Comparison of ENCODE assay signal across 1 cellular context in the genomic region with DNA sequence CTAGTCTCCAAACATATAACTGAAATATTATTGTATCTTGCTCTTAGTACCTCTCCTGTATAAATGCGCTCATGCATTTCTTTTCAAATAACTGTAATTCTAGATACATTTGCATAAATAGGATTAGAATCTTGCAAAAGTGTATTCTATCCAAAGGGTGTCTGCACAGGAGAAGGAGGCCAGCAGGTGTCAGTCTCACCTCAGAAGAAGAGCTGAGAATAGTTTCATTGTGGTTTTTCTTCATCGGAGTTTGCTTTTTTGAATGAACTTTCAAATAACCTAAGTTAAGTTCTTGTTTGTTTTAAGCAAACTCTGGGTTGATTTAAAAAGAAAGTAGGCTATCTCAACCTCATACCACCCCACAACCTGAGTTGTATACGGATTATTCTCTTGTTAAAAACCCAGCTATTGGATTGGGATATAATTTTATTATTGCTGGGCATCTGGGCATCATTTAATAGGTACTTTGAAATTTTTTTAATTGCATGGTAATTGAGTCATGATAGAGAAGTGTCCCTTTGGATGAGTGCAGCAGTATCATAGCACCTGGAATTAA.
TF ChIP-seq lines count a peak whose summit lies in the region.

No MANE protein-coding gene starts in this region.

TF ChIP-seq in GM23338, 12 proteins besides CTCF, POLR2A, EP300 and RAD21 (continued from another document):
- TF ChIP-seq, protein P1, sequence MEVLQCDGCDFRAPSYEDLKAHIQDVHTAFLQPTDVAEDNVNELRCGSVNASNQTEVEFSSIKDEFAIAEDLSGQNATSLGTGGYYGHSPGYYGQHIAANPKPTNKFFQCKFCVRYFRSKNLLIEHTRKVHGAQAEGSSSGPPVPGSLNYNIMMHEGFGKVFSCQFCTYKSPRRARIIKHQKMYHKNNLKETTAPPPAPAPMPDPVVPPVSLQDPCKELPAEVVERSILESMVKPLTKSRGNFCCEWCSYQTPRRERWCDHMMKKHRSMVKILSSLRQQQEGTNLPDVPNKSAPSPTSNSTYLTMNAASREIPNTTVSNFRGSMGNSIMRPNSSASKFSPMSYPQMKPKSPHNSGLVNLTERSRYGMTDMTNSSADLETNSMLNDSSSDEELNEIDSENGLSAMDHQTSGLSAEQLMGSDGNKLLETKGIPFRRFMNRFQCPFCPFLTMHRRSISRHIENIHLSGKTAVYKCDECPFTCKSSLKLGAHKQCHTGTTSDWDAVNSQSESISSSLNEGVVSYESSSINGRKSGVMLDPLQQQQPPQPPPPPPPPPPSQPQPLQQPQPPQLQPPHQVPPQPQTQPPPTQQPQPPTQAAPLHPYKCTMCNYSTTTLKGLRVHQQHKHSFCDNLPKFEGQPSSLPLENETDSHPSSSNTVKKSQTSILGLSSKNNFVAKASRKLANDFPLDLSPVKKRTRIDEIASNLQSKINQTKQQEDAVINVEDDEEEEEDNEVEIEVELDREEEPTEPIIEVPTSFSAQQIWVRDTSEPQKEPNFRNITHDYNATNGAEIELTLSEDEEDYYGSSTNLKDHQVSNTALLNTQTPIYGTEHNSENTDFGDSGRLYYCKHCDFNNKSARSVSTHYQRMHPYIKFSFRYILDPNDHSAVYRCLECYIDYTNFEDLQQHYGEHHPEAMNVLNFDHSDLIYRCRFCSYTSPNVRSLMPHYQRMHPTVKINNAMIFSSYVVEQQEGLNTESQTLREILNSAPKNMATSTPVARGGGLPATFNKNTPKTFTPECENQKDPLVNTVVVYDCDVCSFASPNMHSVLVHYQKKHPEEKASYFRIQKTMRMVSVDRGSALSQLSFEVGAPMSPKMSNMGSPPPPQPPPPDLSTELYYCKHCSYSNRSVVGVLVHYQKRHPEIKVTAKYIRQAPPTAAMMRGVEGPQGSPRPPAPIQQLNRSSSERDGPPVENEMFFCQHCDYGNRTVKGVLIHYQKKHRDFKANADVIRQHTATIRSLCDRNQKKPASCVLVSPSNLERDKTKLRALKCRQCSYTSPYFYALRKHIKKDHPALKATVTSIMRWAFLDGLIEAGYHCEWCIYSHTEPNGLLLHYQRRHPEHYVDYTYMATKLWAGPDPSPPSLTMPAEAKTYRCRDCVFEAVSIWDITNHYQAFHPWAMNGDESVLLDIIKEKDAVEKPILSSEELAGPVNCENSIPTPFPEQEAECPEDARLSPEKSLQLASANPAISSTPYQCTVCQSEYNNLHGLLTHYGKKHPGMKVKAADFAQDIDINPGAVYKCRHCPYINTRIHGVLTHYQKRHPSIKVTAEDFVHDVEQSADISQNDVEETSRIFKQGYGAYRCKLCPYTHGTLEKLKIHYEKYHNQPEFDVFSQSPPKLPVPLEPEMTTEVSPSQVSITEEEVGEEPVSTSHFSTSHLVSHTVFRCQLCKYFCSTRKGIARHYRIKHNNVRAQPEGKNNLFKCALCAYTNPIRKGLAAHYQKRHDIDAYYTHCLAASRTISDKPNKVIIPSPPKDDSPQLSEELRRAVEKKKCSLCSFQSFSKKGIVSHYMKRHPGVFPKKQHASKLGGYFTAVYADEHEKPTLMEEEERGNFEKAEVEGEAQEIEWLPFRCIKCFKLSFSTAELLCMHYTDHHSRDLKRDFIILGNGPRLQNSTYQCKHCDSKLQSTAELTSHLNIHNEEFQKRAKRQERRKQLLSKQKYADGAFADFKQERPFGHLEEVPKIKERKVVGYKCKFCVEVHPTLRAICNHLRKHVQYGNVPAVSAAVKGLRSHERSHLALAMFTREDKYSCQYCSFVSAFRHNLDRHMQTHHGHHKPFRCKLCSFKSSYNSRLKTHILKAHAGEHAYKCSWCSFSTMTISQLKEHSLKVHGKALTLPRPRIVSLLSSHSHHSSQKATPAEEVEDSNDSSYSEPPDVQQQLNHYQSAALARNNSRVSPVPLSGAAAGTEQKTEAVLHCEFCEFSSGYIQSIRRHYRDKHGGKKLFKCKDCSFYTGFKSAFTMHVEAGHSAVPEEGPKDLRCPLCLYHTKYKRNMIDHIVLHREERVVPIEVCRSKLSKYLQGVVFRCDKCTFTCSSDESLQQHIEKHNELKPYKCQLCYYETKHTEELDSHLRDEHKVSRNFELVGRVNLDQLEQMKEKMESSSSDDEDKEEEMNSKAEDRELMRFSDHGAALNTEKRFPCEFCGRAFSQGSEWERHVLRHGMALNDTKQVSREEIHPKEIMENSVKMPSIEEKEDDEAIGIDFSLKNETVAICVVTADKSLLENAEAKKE (CRISPR knock-in tag; IDR thresholded peaks at IDR 0.05), result no peak
- TF ChIP-seq EZH2phosphoT487 (IDR thresholded peaks at IDR 0.05; ENCODE audit: unreplicated experiment), result no peak
TF ChIP-seq in GM23338: peak in this region for 0.
